Comparison of ENCODE assay signal across 1 cellular context in the genomic region with DNA sequence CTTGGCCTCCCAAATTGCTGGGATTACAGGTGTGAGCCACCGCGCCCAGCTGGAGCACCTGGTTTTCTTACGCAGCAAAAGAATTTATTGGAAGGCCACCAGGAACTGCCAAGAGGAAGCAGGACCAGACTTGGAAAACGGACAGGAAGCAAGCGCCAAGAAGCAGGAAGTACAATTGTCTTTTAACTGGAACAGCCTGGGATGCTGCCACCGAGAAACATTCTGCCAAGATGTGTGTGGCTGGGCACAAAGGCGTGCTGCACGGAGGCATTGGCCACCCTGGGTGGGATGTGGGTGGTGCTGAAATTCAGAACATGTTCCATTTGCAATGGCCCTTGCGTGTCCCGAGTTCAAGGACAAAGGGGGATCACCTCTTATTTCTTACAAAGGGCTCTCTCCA.
TF ChIP-seq lines count a peak whose summit lies in the region.

No MANE protein-coding gene starts in this region.

TF ChIP-seq in K562, 482 proteins besides CTCF, POLR2A, EP300 and RAD21:
- no peak for TF ChIP-seq HOXB6 (CRISPR knock-in tag; IDR thresholded peaks at IDR 0.05; ENCODE audit: borderline replicate concordance)
- TF ChIP-seq, protein P1, sequence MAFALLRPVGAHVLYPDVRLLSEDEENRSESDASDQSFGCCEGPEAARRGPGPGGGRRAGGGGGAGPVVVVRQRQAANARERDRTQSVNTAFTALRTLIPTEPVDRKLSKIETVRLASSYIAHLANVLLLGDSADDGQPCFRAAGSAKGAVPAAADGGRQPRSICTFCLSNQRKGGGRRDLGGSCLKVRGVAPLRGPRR (CRISPR knock-in tag; IDR thresholded peaks at IDR 0.05) = no peak
- TF ChIP-seq C11orf30 (IDR thresholded peaks at IDR 0.05; ENCODE audit: low read depth) = no peak
- no peak for TF ChIP-seq ZNF696 (CRISPR knock-in tag; conservative IDR thresholded peaks at IDR 0.05)
- no peak for TF ChIP-seq ZNF175 (CRISPR knock-in tag; IDR thresholded peaks at IDR 0.05; ENCODE audit: low read depth)
- TF ChIP-seq ETS2 (tag; IDR thresholded peaks at IDR 0.05; ENCODE audit: borderline replicate concordance, poor library complexity, severe bottlenecking) = no peak
- no peak for TF ChIP-seq ZFP36 (IDR thresholded peaks at IDR 0.05; ENCODE audit: low read depth, low read length, partially characterized antibody)
- TF ChIP-seq SMARCB1 (IDR thresholded peaks at IDR 0.05; ENCODE audit: insufficient read length, low read depth) = no peak
- no peak for TF ChIP-seq FIP1L1 (IDR thresholded peaks at IDR 0.05; ENCODE audit: low read depth, low read length, poor library complexity, severe bottlenecking)
